In genomic region chr15:36632196-36632595, GRCh38 we compare ENCODE assay signal across 11 cellular contexts. TPM values are rescaled to one million over a fixed set of nuclear protein-coding genes. Genes with fewer than 3 reads are reported as not detected.
DNase-seq lines count a peak whose midpoint lies in the region; ATAC-seq and TF ChIP-seq lines count a peak whose summit lies in the region.
"Had no signal": no experiment of that assay in that cellular context is flagged by ENCODE, and none has a peak within 500 bp of the region (broad histone marks: within the 10 kb centered on the region; RNA-seq: fewer than 3 reads in every experiment).

No MANE protein-coding gene starts in this region.

- H2BK120ac ChIP-seq in IMR-90 (ENCODE audit: low read depth, low read length), result peak overlapping the region; percentile 51; the same call in 1 of the 2 replicates

- POLR2A ChIA-PET in IMR-90 (lab: Charles Lee; ENCODE audit: unreplicated experiment), result no interaction called here
- POLR2A ChIA-PET in HEK293T (lab: Yijun Ruan, JAX), result no interaction called here

- H3K9ac ChIP-seq in IMR-90 (ENCODE audit: low read depth, low read length), result no peak overlapping the region

- H4K8ac ChIP-seq in IMR-90 (ENCODE audit: low read depth in 2 of 2, low read length in 2 of 2), result peak overlapping the region in 1 of 2 experiments; percentile 23; a peak in 1 of 4 replicates

- CTCF ChIA-PET in IMR-90 (lab: Yijun Ruan, JAX) (no interaction called here), HEK293T (lab: Yijun Ruan, JAX) (no interaction called here)

- no peak overlapping the region for H2AK9ac ChIP-seq in IMR-90 (replicated peaks; ENCODE audit: low read depth, low read length, poor library complexity)

- H3K9me1 ChIP-seq in IMR-90 (ENCODE audit: insufficient read depth, low read length), result peaks cover 5% of the 10 kb centered on the region; the same call in 1 of the 2 replicates

- H2AK5ac ChIP-seq in IMR-90 (ENCODE audit: low read depth, low read length), result 0 out of 2 replicates have a peak overlapping the region, but pooled peaks have one; percentile 11

- H3K18ac ChIP-seq in IMR-90 (ENCODE audit: low read depth, low read length), result no peak overlapping the region

- no peak overlapping the region for H2AFZ ChIP-seq in IMR-90 (replicated peaks; ENCODE audit: low read length, poor library complexity)

- H3K4me3 ChIP-seq in IMR-90 (ENCODE audit: insufficient read depth, low read depth, low read length), result no peak overlapping the region
- H3K4me3 ChIP-seq: tibial nerve had no signal

- H3K79me1 ChIP-seq in IMR-90 (ENCODE audit: low read depth in 1 of 2, low read length in 2 of 2), result peaks cover 18 to 31% of the 10 kb centered on the region in 2 experiments

- H3K4me2 ChIP-seq in IMR-90 (ENCODE audit: low read depth, low read length), result no peak overlapping the region; the same call in 1 of the 2 replicates

- dilution Hi-C loops in IMR-90 (cut with HindIII; ENCODE audit: low sequenced_read_pairs, unreplicated experiment), result no loop called here

- H2BK20ac ChIP-seq in IMR-90 (ENCODE audit: low read depth, low read length), result peak overlapping the region; percentile 24; the same call in 1 of the 2 replicates

- ATAC-seq in IMR-90 (ENCODE audit: low read depth) (peak; percentile 81), GM18867 (IDR thresholded peaks at IDR 0.05; ENCODE audit: unreplicated experiment) (no peak), HG03097 (IDR thresholded peaks at IDR 0.05; ENCODE audit: low FRiP score, unreplicated experiment) (no peak), HG03565 (IDR thresholded peaks at IDR 0.05; ENCODE audit: unreplicated experiment) (no peak)

- 0 out of 2 replicates have a peak overlapping the region, but pooled peaks have one; percentile 39 for H3K4ac ChIP-seq in IMR-90 (ENCODE audit: low read depth, low read length)

- intact Hi-C loops in IMR-90 (cut with micrococcal nuclease), result loop anchor here (5.0 to 10.0 kb wide), 2 partner anchors 230 to 503 kb away; no protein-coding TSS in a partner anchor

- H3K27ac ChIP-seq in IMR-90 (ENCODE audit: insufficient read depth, low read length), result no peak overlapping the region
- H3K27ac ChIP-seq: tibial nerve had no signal

- WGBS in IMR-90 (ENCODE audit: extremely low coverage in 2 of 2, insufficient read length in 1 of 2), 2 experiments, result no CpG with 5 or more reads among the region's 2 CpGs

- no TSS peak for BruUV-seq in IMR-90 (replicated peaks; lab: Mats Ljungman, UMichigan)

- 0 out of 3 replicates have a peak overlapping the region, but pooled peaks have one; percentile 4 for H2BK15ac ChIP-seq in IMR-90 (ENCODE audit: low read depth, low read length)

- H3K9me3 ChIP-seq in IMR-90 (ENCODE audit: control insufficient read depth, insufficient read depth, low read length), result peaks cover 12% of the 10 kb centered on the region

- H2BK5ac ChIP-seq in IMR-90 (ENCODE audit: low read depth, low read length, poor library complexity, severe bottlenecking), result no peak overlapping the region

- no peak overlapping the region for H4K5ac ChIP-seq in IMR-90 (ENCODE audit: low read depth, low read length)

- H3K36me3 ChIP-seq in IMR-90 (ENCODE audit: control insufficient read depth, insufficient read depth, low read length), result peaks cover 2% of the 10 kb centered on the region; the same call in 1 of the 2 replicates

- no peak overlapping the region for H4K91ac ChIP-seq in IMR-90 (ENCODE audit: insufficient read depth, low read depth, low read length)

- peaks cover 4% of the 10 kb centered on the region for H3K4me1 ChIP-seq in IMR-90 (ENCODE audit: control insufficient read depth, insufficient read depth, low read length)
- H3K4me1 ChIP-seq: tibial nerve had no signal

- H3K14ac ChIP-seq in IMR-90 (replicated peaks; ENCODE audit: low read depth, low read length), result peak overlapping the region; percentile 58; the same call in 1 of the 2 replicates

- TF ChIP-seq POLR2A in IMR-90 (IDR thresholded peaks at IDR 0.05; ENCODE audit: low read depth, low read length), result no peak

- H4K20me1 ChIP-seq in IMR-90 (ENCODE audit: insufficient read depth, low read length), result no peaks in the 10 kb centered on the region; the same call in 1 of the 2 replicates

- TF ChIP-seq CTCF in IMR-90 (conservative IDR thresholded peaks at IDR 0.05; ENCODE audit: low read depth, low read length), result no peak

- no peak overlapping the region for H3K23ac ChIP-seq in IMR-90 (ENCODE audit: low read depth, low read length)

- DNase-seq in Caki2 (ENCODE audit: low read depth) (peak; percentile 56), IMR-90 (peak; percentile 75), T1000 (lab: John Stamatoyannopoulos, UW) (peak; percentile 2), iris pigment epithelial cell (ENCODE audit: low read depth) (peak; percentile 81), HEK293T (ENCODE audit: extremely low spot score) (no peak)
- DNase-seq: activated B cell treated with CpG ODN at 0.5 μM for 24 hours; CD4-positive, alpha-beta memory T cell had no signal

- in situ Hi-C loops in Caki2 (cut with HindIII; ENCODE audit: low pct_unique_long_range_greater_than_20kb, low sequenced_read_pairs) (no loop called here), IMR-90 (cut with MboI; ENCODE audit: low sequenced_read_pairs) (no loop called here)

- TF ChIP-seq RAD21 in IMR-90 (IDR thresholded peaks at IDR 0.05; ENCODE audit: low read length), result no peak

- H3K56ac ChIP-seq in IMR-90 (ENCODE audit: extremely low read depth, insufficient read depth, low read length), result no peak overlapping the region

- H3K27me3 ChIP-seq in IMR-90 (ENCODE audit: control insufficient read depth, insufficient read depth, low read length), result no peaks in the 10 kb centered on the region
- H3K27me3 ChIP-seq: tibial nerve had no signal

TF ChIP-seq in IMR-90, 13 proteins besides CTCF, POLR2A, EP300 and RAD21:
- peak; percentile 40; the same call in 1 of the 2 replicates for TF ChIP-seq FOS (IDR thresholded peaks at IDR 0.05; ENCODE audit: low read depth, low read length)
- no peak for TF ChIP-seq MXI1 (IDR thresholded peaks at IDR 0.05; ENCODE audit: borderline replicate concordance, low read depth, low read length)
- TF ChIP-seq BHLHE40 (IDR thresholded peaks at IDR 0.05; ENCODE audit: low read depth, low read length), result no peak
- TF ChIP-seq RFX5 (IDR thresholded peaks at IDR 0.05; ENCODE audit: low read depth, low read length), result no peak

TF ChIP-seq in HEK293T, 16 proteins besides CTCF, POLR2A, EP300 and RAD21:
- TF ChIP-seq FOXK2 (IDR thresholded peaks at IDR 0.05), result no peak
- TF ChIP-seq LEF1 (IDR thresholded peaks at IDR 0.05; ENCODE audit: borderline replicate concordance), result no peak
- TF ChIP-seq HDGF (IDR thresholded peaks at IDR 0.05; ENCODE audit: borderline replicate concordance), result no peak
- TF ChIP-seq SP1 (IDR thresholded peaks at IDR 0.05), result no peak
- TF ChIP-seq NFRKB (IDR thresholded peaks at IDR 0.05), result no peak
- no peak for TF ChIP-seq BHLHE40 (IDR thresholded peaks at IDR 0.05; ENCODE audit: borderline replicate concordance)
- no peak for TF ChIP-seq TARDBP (IDR thresholded peaks at IDR 0.05)
- no peak for TF ChIP-seq ARNT (IDR thresholded peaks at IDR 0.05)
- TF ChIP-seq FOXM1 (IDR thresholded peaks at IDR 0.05; ENCODE audit: borderline replicate concordance), result no peak
- no peak for TF ChIP-seq SUZ12 (IDR thresholded peaks at IDR 0.05)
- no peak for TF ChIP-seq FOXA1 (IDR thresholded peaks at IDR 0.05)
- TF ChIP-seq ZNF384 (IDR thresholded peaks at IDR 0.05), result no peak
- TF ChIP-seq CTBP1 (IDR thresholded peaks at IDR 0.05; ENCODE audit: borderline replicate concordance), result no peak
- no peak for TF ChIP-seq ELF4 (IDR thresholded peaks at IDR 0.05)
- no peak for TF ChIP-seq PKNOX1 (IDR thresholded peaks at IDR 0.05)

RNA-seq across cellular contexts. Expression of gene CDIN1, which starts 52.8 kb away (rescaled TPM):
- total RNA-seq in Caki2 (2014; rRNA removed; shearing (Covaris generic); ENCODE audit: low replicate concordance), result 24.4 and 24.8 TPM in 2 replicates
- total RNA-seq in IMR-90 (2012; rRNA removed), result 17.2 and 36.7 TPM in 2 replicates
- polyA plus RNA-seq in IMR-90 (2012; rRNA removed), result 14.2 and 17.4 TPM in 2 replicates
- polyA plus RNA-seq in IMR-90 (2012; cell fraction: cytosol; rRNA removed), result 17.8 and 25.3 TPM in 2 replicates
- polyA plus RNA-seq in IMR-90 (2012; cell fraction: nucleus; rRNA removed; ENCODE audit: low replicate concordance), result 33.8 and 39.3 TPM in 2 replicates
